In genomic region chr9:21104787-21105186, GRCh38 we compare ENCODE assay signal across 36 cellular contexts. TPM values are rescaled to one million over a fixed set of nuclear protein-coding genes. Genes with fewer than 3 reads are reported as not detected.
DNase-seq lines count a peak whose midpoint lies in the region; ATAC-seq and TF ChIP-seq lines count a peak whose summit lies in the region.
"Had no signal": no experiment of that assay in that cellular context is flagged by ENCODE, and none has a peak within 500 bp of the region (broad histone marks: within the 10 kb centered on the region; RNA-seq: fewer than 3 reads in every experiment).

No MANE protein-coding gene starts in this region.

- peak overlapping the region in 2 of 11 experiments; percentile 39 to 45; a peak in 3 of 22 replicates for H3K9ac ChIP-seq in BLaER1 treated with 17β-estradiol and CSF1 and Interleukin-3, amounts not matched to agents 10 nM and 100 nM
- H3K9ac ChIP-seq in Loucy (ENCODE audit: low read depth, low read length, poor library complexity, severe bottlenecking): no peak overlapping the region

- intact Hi-C loops in naive thymus-derived CD4-positive, alpha-beta T cell (cut with micrococcal nuclease): no loop called here
- intact Hi-C loops in vagina (cut with DNase I): no loop called here

- TF ChIP-seq POLR2A in vagina (IDR thresholded peaks at IDR 0.05): no peak

- no peaks in the 10 kb centered on the region for H3F3A ChIP-seq in Loucy (ENCODE audit: low read depth)

- H3K36me3 ChIP-seq in BLaER1 treated with 17β-estradiol and CSF1 and Interleukin-3, amounts not matched to agents 10 nM and 100 nM: no peaks in the 10 kb centered on the region
- H3K36me3 ChIP-seq in Loucy (ENCODE audit: insufficient read depth, low read length) (no peaks in the 10 kb centered on the region), vagina (no peaks in the 10 kb centered on the region)
- H3K36me3 ChIP-seq in naive thymus-derived CD4-positive, alpha-beta T cell (ENCODE audit: control insufficient read depth in 2 of 3, insufficient read depth in 3 of 3, low read length in 3 of 3): no peaks in the 10 kb centered on the region
- H3K36me3 ChIP-seq: ascending aorta, cardiac muscle cell, colonic mucosa, gastroesophageal sphincter, HAP-1, ovary, Peyer's patch had no signal

- DNase-seq in SIG-M5 treated with dmso at 0.1 percent for 504 hours (lab: John Stamatoyannopoulos, UW; ENCODE audit: unreplicated experiment): peak; percentile 91
- no peak for DNase-seq in naive thymus-derived CD4-positive, alpha-beta T cell
- no peak for DNase-seq in vagina (ENCODE audit: extremely low spot score in 2 of 2)
- DNase-seq in activated CD4-positive, alpha-beta T cell treated with anti-CD3 and anti-CD28 coated beads, Interleukin-2, amount 50 U/mL, for 1 hour: no peak
- no peak for DNase-seq in NCI-H446 (lab: John Stamatoyannopoulos, UW)
- DNase-seq: activated B cell treated with CpG ODN at 0.5 μM for 24 hours; activated CD4-positive, alpha-beta T cell treated with anti-CD3 and anti-CD28 coated beads, Interleukin-2, amount 10 ng/mL, durations not matched to agents 7 days and 5 days; activated gamma-delta T cell treated with Interleukin-2 at 50 U/mL for 16 hours; activated naive CD8-positive, alpha-beta T cell treated with anti-CD3 and anti-CD28 coated beads, Interleukin-2, amount 10 ng/mL, durations not matched to agents 7 days and 5 days; activated T-cell treated with anti-CD3 and anti-CD28 coated beads, Interleukin-2, amount 50 U/mL, for 4 hours; CD8-positive, alpha-beta T cell; colonic mucosa; effector CD4-positive, alpha-beta T cell; EL; immature natural killer cell; NCI-H1105 treated with DMSO at 0.1 percent for 48 hours; NCI-H187 treated with DMSO at 0.1 percent for 48 hours; NCI-H2171 treated with DMSO at 0.1 percent for 48 hours; NCI-H524 treated with DMSO at 0.1 percent for 48 hours; nephron progenitor cell; ovary; Peyer's patch; SHP77 treated with DMSO at 0.1 percent for 48 hours; stimulated activated CD4-positive, alpha-beta T cell treated with anti-CD3 and anti-CD28 coated beads, Interleukin-2, amount 100 ng/mL, for 24 hours; stimulated activated naive CD8-positive, alpha-beta T cell treated with anti-CD3 and anti-CD28 coated beads, Interleukin-15, Interleukin-2, amounts not matched to agents 100 U/mL and 50 U/mL, for 24 hours; T-cell had no signal

- ATAC-seq in naive thymus-derived CD4-positive, alpha-beta T cell: peak; percentile 57
- no peak for ATAC-seq in HG02884 (IDR thresholded peaks at IDR 0.05; ENCODE audit: unreplicated experiment)
- ATAC-seq: activated T-cell treated with anti-CD3 and anti-CD28 coated beads, Interleukin-2, amount 50 U/mL, for 4 hours; CD8-positive, alpha-beta T cell; gastroesophageal sphincter; stimulated activated naive CD8-positive, alpha-beta T cell treated with anti-CD3 and anti-CD28 coated beads, Interleukin-15, Interleukin-2, amounts not matched to agents 100 U/mL and 50 U/mL, for 24 hours; T-cell had no signal

- peaks cover 3 to 21% (median 5%) of the 10 kb centered on the region in 5 donors for H3K27me3 Mint-ChIP-seq in naive thymus-derived CD4-positive, alpha-beta T cell
- H3K27me3 Mint-ChIP-seq: activated B cell treated with CpG ODN at 0.5 μM for 24 hours, memory B cell had no signal

- H3K4me1 Mint-ChIP-seq in naive thymus-derived CD4-positive, alpha-beta T cell: peaks cover 0 to 6% (median 4%) of the 10 kb centered on the region in 7 donors
- H3K4me1 Mint-ChIP-seq: nephron progenitor cell had no signal

- CTCF ChIA-PET in naive thymus-derived CD4-positive, alpha-beta T cell (lab: Charles Lee): interaction anchor here (1.1 to 1.2 kb wide), 2 partner anchors 26 to 219 kb away, joined by 3 to 4 read pairs; no protein-coding TSS in a partner anchor

- H3K79me2 ChIP-seq in Loucy (ENCODE audit: insufficient read depth, low read length): no peaks in the 10 kb centered on the region

- no peaks in the 10 kb centered on the region for H3K36me3 Mint-ChIP-seq in naive thymus-derived CD4-positive, alpha-beta T cell
- H3K36me3 Mint-ChIP-seq: activated naive CD8-positive, alpha-beta T cell treated with anti-CD3 and anti-CD28 coated beads, Interleukin-2, amount 10 ng/mL, durations not matched to agents 7 days and 5 days; CD8-positive, alpha-beta T cell; immature natural killer cell; memory B cell; T-cell had no signal

- peaks cover 0 to 13% (median 0%) of the 10 kb centered on the region in 11 experiments; a peak in 1 of 22 replicates for H3K9me3 ChIP-seq in BLaER1 treated with 17β-estradiol and CSF1 and Interleukin-3, amounts not matched to agents 10 nM and 100 nM (replicated peaks in 1 of 11)
- no peaks in the 10 kb centered on the region for H3K9me3 ChIP-seq in Loucy (ENCODE audit: insufficient read depth, low read depth, low read length)
- H3K9me3 ChIP-seq in naive thymus-derived CD4-positive, alpha-beta T cell (ENCODE audit: control insufficient read depth in 2 of 3, low read length in 3 of 3): no peaks in the 10 kb centered on the region
- H3K9me3 ChIP-seq in vagina: no peaks in the 10 kb centered on the region
- H3K9me3 ChIP-seq: ascending aorta, colonic mucosa, gastroesophageal sphincter, HAP-1, ovary, Peyer's patch had no signal

- no peaks in the 10 kb centered on the region for H3K9me2 ChIP-seq in Loucy (replicated peaks; ENCODE audit: low read depth, low read length)

- POLR2A ChIA-PET in naive thymus-derived CD4-positive, alpha-beta T cell (lab: Charles Lee): no interaction called here

- no peaks in the 10 kb centered on the region for H3K27me3 ChIP-seq in BLaER1 treated with 17β-estradiol and CSF1 and Interleukin-3, amounts not matched to agents 10 nM and 100 nM
- H3K27me3 ChIP-seq in Loucy (ENCODE audit: insufficient read depth, low read length, poor library complexity, severe bottlenecking) (no peaks in the 10 kb centered on the region), vagina (no peaks in the 10 kb centered on the region)
- H3K27me3 ChIP-seq in naive thymus-derived CD4-positive, alpha-beta T cell (ENCODE audit: control insufficient read depth in 2 of 2, insufficient read depth in 2 of 2, low read length in 2 of 2): no peaks in the 10 kb centered on the region
- H3K27me3 ChIP-seq: ascending aorta, cardiac muscle cell, colonic mucosa, gastroesophageal sphincter, ovary, Peyer's patch had no signal

- peak overlapping the region in 7 of 11 experiments; percentile 44 to 88 (median 81); a peak in 14 of 22 replicates for H3K4me2 ChIP-seq in BLaER1 treated with 17β-estradiol and CSF1 and Interleukin-3, amounts not matched to agents 10 nM and 100 nM
- no peak overlapping the region for H3K4me2 ChIP-seq in Loucy (ENCODE audit: low read depth, low read length, poor library complexity, severe bottlenecking)

- peak overlapping the region in 6 of 11 experiments; percentile 2 to 78 (median 56); a peak in 12 of 22 replicates for H3K27ac ChIP-seq in BLaER1 treated with 17β-estradiol and CSF1 and Interleukin-3, amounts not matched to agents 10 nM and 100 nM
- no peak overlapping the region for H3K27ac ChIP-seq in naive thymus-derived CD4-positive, alpha-beta T cell (ENCODE audit: low read depth, low read length)
- H3K27ac ChIP-seq in vagina: no peak overlapping the region
- H3K27ac ChIP-seq: ascending aorta, cardiac muscle cell, colonic mucosa, gastroesophageal sphincter, ovary, Peyer's patch had no signal

- no peak overlapping the region; a peak in 2 of 20 replicates for H3K4me3 ChIP-seq in BLaER1 treated with 17β-estradiol and CSF1 and Interleukin-3, amounts not matched to agents 10 nM and 100 nM
- no peak overlapping the region for H3K4me3 ChIP-seq in Loucy (ENCODE audit: low read length, poor library complexity, severe bottlenecking)
- H3K4me3 ChIP-seq in naive thymus-derived CD4-positive, alpha-beta T cell (ENCODE audit: low read length): no peak overlapping the region
- H3K4me3 ChIP-seq in vagina: no peak overlapping the region
- H3K4me3 ChIP-seq: ascending aorta, cardiac muscle cell, colonic mucosa, gastroesophageal sphincter, HAP-1, ovary, Peyer's patch had no signal

- H4K20me1 ChIP-seq in BLaER1 treated with 17β-estradiol and CSF1 and Interleukin-3, amounts not matched to agents 10 nM and 100 nM: no peaks in the 10 kb centered on the region
- no peaks in the 10 kb centered on the region for H4K20me1 ChIP-seq in Loucy (ENCODE audit: insufficient read depth, low read length, poor library complexity, severe bottlenecking)

- H2AFZ ChIP-seq in Loucy (ENCODE audit: low read length): peak overlapping the region; percentile 9; the same call in 1 of the 2 replicates

- H3K27ac Mint-ChIP-seq in naive thymus-derived CD4-positive, alpha-beta T cell: no peak overlapping the region
- H3K27ac Mint-ChIP-seq: activated B cell treated with CpG ODN at 0.5 μM for 24 hours; activated CD4-positive, alpha-beta T cell treated with anti-CD3 and anti-CD28 coated beads, Interleukin-2, amount 10 ng/mL, durations not matched to agents 7 days and 5 days; activated naive CD8-positive, alpha-beta T cell treated with anti-CD3 and anti-CD28 coated beads, Interleukin-2, amount 10 ng/mL, durations not matched to agents 7 days and 5 days; CD8-positive, alpha-beta T cell; immature natural killer cell; memory B cell; nephron progenitor cell; T-cell had no signal

- no peak overlapping the region for H3K4me3 Mint-ChIP-seq in naive thymus-derived CD4-positive, alpha-beta T cell
- H3K4me3 Mint-ChIP-seq: activated B cell treated with CpG ODN at 0.5 μM for 24 hours; activated CD4-positive, alpha-beta T cell treated with anti-CD3 and anti-CD28 coated beads, Interleukin-2, amount 10 ng/mL, durations not matched to agents 7 days and 5 days; activated naive CD8-positive, alpha-beta T cell treated with anti-CD3 and anti-CD28 coated beads, Interleukin-2, amount 10 ng/mL, durations not matched to agents 7 days and 5 days; activated T-cell treated with anti-CD3 and anti-CD28 coated beads, Interleukin-2, amount 50 U/mL, for 4 hours; CD8-positive, alpha-beta T cell; immature natural killer cell; memory B cell; nephron progenitor cell; T-cell had no signal

- H3K4me1 ChIP-seq in BLaER1 treated with 17β-estradiol and CSF1 and Interleukin-3, amounts not matched to agents 10 nM and 100 nM: peaks cover 0 to 29% (median 14%) of the 10 kb centered on the region in 10 experiments; a peak in 14 of 20 replicates
- peaks cover 13% of the 10 kb centered on the region for H3K4me1 ChIP-seq in Loucy (ENCODE audit: insufficient read depth, low read length, poor library complexity, severe bottlenecking)
- no peaks in the 10 kb centered on the region for H3K4me1 ChIP-seq in naive thymus-derived CD4-positive, alpha-beta T cell (ENCODE audit: control insufficient read depth in 2 of 2, insufficient read depth in 2 of 2, low read length in 2 of 2)
- no peaks in the 10 kb centered on the region for H3K4me1 ChIP-seq in vagina
- H3K4me1 ChIP-seq: ascending aorta, colonic mucosa, gastroesophageal sphincter, HAP-1, Peyer's patch had no signal

- TF ChIP-seq CTCF in Loucy (conservative IDR thresholded peaks at IDR 0.05; ENCODE audit: low read length): no peak
- TF ChIP-seq CTCF in vagina (IDR thresholded peaks at IDR 0.05): no peak

- no peaks in the 10 kb centered on the region for H3K9me3 Mint-ChIP-seq in naive thymus-derived CD4-positive, alpha-beta T cell
- H3K9me3 Mint-ChIP-seq: activated B cell treated with CpG ODN at 0.5 μM for 24 hours; activated CD4-positive, alpha-beta T cell treated with anti-CD3 and anti-CD28 coated beads, Interleukin-2, amount 10 ng/mL, durations not matched to agents 7 days and 5 days; activated naive CD8-positive, alpha-beta T cell treated with anti-CD3 and anti-CD28 coated beads, Interleukin-2, amount 10 ng/mL, durations not matched to agents 7 days and 5 days; activated T-cell treated with anti-CD3 and anti-CD28 coated beads, Interleukin-2, amount 50 U/mL, for 4 hours; CD8-positive, alpha-beta T cell; immature natural killer cell; memory B cell; nephron progenitor cell; T-cell had no signal

RNA-seq across cellular contexts. Expression of gene IFNB1, which starts 27.0 kb away (rescaled TPM):
- total RNA-seq in naive thymus-derived CD4-positive, alpha-beta T cell: not detected
- not detected for polyA plus RNA-seq in naive thymus-derived CD4-positive, alpha-beta T cell
- total RNA-seq in vagina: not detected
- total RNA-seq: activated B cell treated with CpG ODN at 0.5 μM for 24 hours; activated CD4-positive, alpha-beta T cell treated with anti-CD3 and anti-CD28 coated beads, Interleukin-2, amount 10 ng/mL, durations not matched to agents 7 days and 5 days; activated T-cell treated with anti-CD3 and anti-CD28 coated beads, Interleukin-2, amount 50 U/mL, for 4 hours; ascending aorta; cardiac muscle cell; CD8-positive, alpha-beta T cell; colonic mucosa; gastroesophageal sphincter; ovary; Peyer's patch; T-cell; temporal lobe; ureter had no signal
- polyA plus RNA-seq: cardiac muscle cell, immature natural killer cell, ovary had no signal

RNA-seq across cellular contexts. Expression of gene IFNW1, which starts 36.8 kb away (rescaled TPM):
- not detected for total RNA-seq in naive thymus-derived CD4-positive, alpha-beta T cell
- not detected for polyA plus RNA-seq in naive thymus-derived CD4-positive, alpha-beta T cell
- not detected for total RNA-seq in vagina
- total RNA-seq: activated B cell treated with CpG ODN at 0.5 μM for 24 hours; activated CD4-positive, alpha-beta T cell treated with anti-CD3 and anti-CD28 coated beads, Interleukin-2, amount 10 ng/mL, durations not matched to agents 7 days and 5 days; activated naive CD8-positive, alpha-beta T cell treated with anti-CD3 and anti-CD28 coated beads, Interleukin-2, amount 10 ng/mL, durations not matched to agents 7 days and 5 days; activated T-cell treated with anti-CD3 and anti-CD28 coated beads, Interleukin-2, amount 50 U/mL, for 4 hours; ascending aorta; cardiac muscle cell; CD8-positive, alpha-beta T cell; colonic mucosa; gastroesophageal sphincter; ovary; Peyer's patch; T-cell; temporal lobe; ureter had no signal
- polyA plus RNA-seq: cardiac muscle cell, immature natural killer cell, ovary had no signal

Comparison
In these comparisons a context has a peak if more than half of its experiments do, and no peak if none do; other contexts are left out.
1. H3K27ac ChIP-seq: peak in BLaER1 treated with 17β-estradiol and CSF1 and Interleukin-3, amounts not matched to agents 10 nM and 100 nM (6 of 11); none in naive thymus-derived CD4-positive, alpha-beta T cell (single experiment) and vagina (single experiment).